Comparison of ENCODE assay signal across 1 cellular context in the genomic region with DNA sequence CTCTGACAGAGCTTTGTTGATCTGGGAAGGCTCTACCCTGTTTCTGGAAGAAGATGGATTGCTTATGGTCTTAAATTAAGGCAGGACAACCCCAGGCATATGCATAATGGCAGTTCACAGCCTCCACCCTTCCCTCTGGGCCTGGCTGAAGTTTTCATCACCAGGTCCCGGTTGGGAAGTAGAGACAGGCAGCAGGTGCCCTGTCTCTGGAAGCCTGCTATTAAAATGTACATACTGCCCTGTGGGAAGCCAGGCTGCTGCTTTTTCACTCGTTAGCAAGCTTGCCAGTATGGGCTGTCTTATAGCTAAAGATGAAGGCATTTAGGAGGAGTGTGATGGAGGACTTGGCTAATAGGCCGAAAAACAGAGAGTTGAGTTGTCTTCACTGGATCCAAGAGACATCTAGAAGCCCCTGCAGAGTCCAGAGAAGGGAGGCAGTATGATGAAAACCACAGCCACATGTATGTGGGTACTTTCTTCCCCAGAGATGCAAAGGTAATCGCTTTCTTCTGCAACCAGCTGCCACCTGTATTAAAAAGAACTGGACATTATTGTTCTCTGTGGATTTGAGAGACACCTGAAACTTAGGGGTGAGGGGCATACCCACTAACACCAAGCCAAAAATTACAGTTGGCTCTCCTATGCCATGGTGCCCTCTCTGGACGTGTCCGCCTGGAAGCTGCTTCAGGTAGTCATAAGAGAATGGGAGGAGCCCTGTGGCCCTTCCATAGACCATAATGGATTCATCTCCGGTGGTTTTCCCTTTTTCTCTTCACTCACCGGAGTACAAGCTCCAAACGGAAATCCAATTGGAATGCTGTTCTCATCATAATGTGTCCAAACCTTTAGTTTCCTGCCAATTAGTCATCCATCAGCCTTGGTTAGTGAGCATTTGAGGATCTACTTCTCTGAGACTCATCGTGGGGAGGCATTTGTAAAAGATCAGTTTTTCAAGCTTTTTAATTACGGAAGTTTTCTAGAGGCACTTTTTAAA.
A peak's percentile ranks its signal among the peaks of the same experiment; 100 is the strongest.
TF ChIP-seq lines count a peak whose summit lies in the region.

No MANE protein-coding gene starts in this region.

TF ChIP-seq in endothelial cell of umbilical vein, 7 proteins besides CTCF, POLR2A, EP300 and RAD21:
- TF ChIP-seq GATA2 (IDR thresholded peaks at IDR 0.05; ENCODE audit: insufficient read depth, insufficient read length, low read depth, low read length) (no peak), MYC (IDR thresholded peaks at IDR 0.05; ENCODE audit: low read depth, low read length) (no peak), POLR2AphosphoS5 (IDR thresholded peaks at IDR 0.05; ENCODE audit: insufficient read depth, low read depth, low read length) (no peak), FOS (IDR thresholded peaks at IDR 0.05; ENCODE audit: borderline replicate concordance, insufficient read depth, low read length) (peak; percentile 84), JUN (IDR thresholded peaks at IDR 0.05; ENCODE audit: borderline replicate concordance, insufficient read depth, insufficient read length, low read depth) (peak; percentile 54), EZH2 (IDR thresholded peaks at IDR 0.05; ENCODE audit: borderline replicate concordance, low read depth, low read length, severe bottlenecking) (no peak)
- TF ChIP-seq, protein P1, sequence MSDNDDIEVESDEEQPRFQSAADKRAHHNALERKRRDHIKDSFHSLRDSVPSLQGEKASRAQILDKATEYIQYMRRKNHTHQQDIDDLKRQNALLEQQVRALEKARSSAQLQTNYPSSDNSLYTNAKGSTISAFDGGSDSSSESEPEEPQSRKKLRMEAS (IDR thresholded peaks at IDR 0.05; ENCODE audit: insufficient read depth, insufficient read length), result no peak
